ENCODE assay signal across 29 cellular contexts in the genomic region with DNA sequence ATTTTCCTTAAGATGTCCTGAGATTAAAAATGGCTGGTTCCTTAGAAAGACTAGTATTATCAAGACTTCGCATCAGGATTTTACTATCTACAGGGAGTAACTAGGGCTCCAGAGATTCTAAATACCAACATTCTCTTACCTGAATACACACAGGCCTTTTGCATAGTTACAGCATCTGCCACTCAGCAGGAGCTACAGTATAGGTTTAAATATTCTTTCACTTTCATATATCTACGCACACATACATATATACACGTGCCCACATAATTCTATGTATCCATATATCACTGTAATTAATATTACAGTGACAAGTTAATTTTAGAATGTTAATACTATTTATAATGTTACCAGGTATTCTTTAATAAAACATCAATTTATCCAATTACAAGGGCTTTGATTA.
"Had no signal": no experiment of that assay in that cellular context is flagged by ENCODE, and none has a peak within 500 bp of the region (broad histone marks: within the 10 kb centered on the region; RNA-seq: fewer than 3 reads in every experiment).

No MANE protein-coding gene starts in this region.

- H3K27me3 Mint-ChIP-seq: activated CD4-positive, alpha-beta memory T cell treated with anti-CD3 and anti-CD28 coated beads, Interleukin-2, amount 10 ng/mL, durations not matched to agents 7 days and 5 days; activated CD4-positive, alpha-beta T cell treated with anti-CD3 and anti-CD28 coated beads, Interleukin-2, amount 10 ng/mL, durations not matched to agents 7 days and 5 days; activated naive CD4-positive, alpha-beta T cell treated with anti-CD3 and anti-CD28 coated beads, Interleukin-2, amount 10 ng/mL, durations not matched to agents 7 days and 5 days; activated naive CD8-positive, alpha-beta T cell treated with anti-CD3 and anti-CD28 coated beads, Interleukin-2, amount 10 ng/mL, durations not matched to agents 7 days and 5 days; activated T-cell treated with anti-CD3 and anti-CD28 coated beads, Interleukin-2, amount 50 U/mL, for 24 hours; brain had no signal

- DNase-seq: activated CD4-positive, alpha-beta memory T cell treated with anti-CD3 and anti-CD28 coated beads, Interleukin-2, amount 10 ng/mL, durations not matched to agents 7 days and 5 days; activated CD4-positive, alpha-beta T cell treated with anti-CD3 and anti-CD28 coated beads for 1 hour; activated CD4-positive, alpha-beta T cell treated with anti-CD3 and anti-CD28 coated beads for 4 hours; activated CD4-positive, alpha-beta T cell treated with anti-CD3 and anti-CD28 coated beads, Interleukin-2, amount 10 ng/mL, durations not matched to agents 7 days and 5 days; activated CD4-positive, alpha-beta T cell treated with anti-CD3 and anti-CD28 coated beads, Interleukin-2, amount 50 U/mL, for 4 hours; activated CD8-positive, alpha-beta memory T cell treated with anti-CD3 and anti-CD28 coated beads, Interleukin-2, amount 50 U/mL, for 48 hours; activated gamma-delta T cell; activated naive CD4-positive, alpha-beta T cell; activated naive CD4-positive, alpha-beta T cell treated with anti-CD3 and anti-CD28 coated beads, Interleukin-2, amount 10 ng/mL, durations not matched to agents 7 days and 5 days; activated naive CD8-positive, alpha-beta T cell treated with anti-CD3 and anti-CD28 coated beads, Interleukin-2, amount 10 ng/mL, durations not matched to agents 7 days and 5 days; activated T-cell treated with anti-CD3 and anti-CD28 coated beads for 4 hours; activated T-cell treated with anti-CD3 and anti-CD28 coated beads, Interleukin-2, amount 50 U/mL, for 24 hours; activated T-cell treated with anti-CD3 and anti-CD28 coated beads, Interleukin-2, amount 50 U/mL, for 72 hours; central memory CD4-positive, alpha-beta T cell; cerebellar nuclear complex; colonic mucosa; effector CD8-positive, alpha-beta T cell; esophagus squamous epithelium; foreskin melanocyte; head of caudate nucleus; T-helper 2 cell had no signal

- H3K27ac ChIP-seq: ascending aorta, breast epithelium, cardiac muscle cell, colonic mucosa, epithelial cell of prostate, esophagus squamous epithelium had no signal

- H3K9me3 Mint-ChIP-seq: activated naive CD4-positive, alpha-beta T cell treated with anti-CD3 and anti-CD28 coated beads, Interleukin-2, amount 10 ng/mL, durations not matched to agents 7 days and 5 days; activated naive CD4-positive, alpha-beta T cell treated with anti-CD3 and anti-CD28 coated beads, Interleukin-2, amount 50 U/mL, for 72 hours; activated T-cell treated with anti-CD3 and anti-CD28 coated beads, Interleukin-2, amount 50 U/mL, for 24 hours; brain had no signal

- H3K27ac Mint-ChIP-seq: activated CD4-positive, alpha-beta memory T cell treated with anti-CD3 and anti-CD28 coated beads, Interleukin-2, amount 10 ng/mL, durations not matched to agents 7 days and 5 days; activated CD4-positive, alpha-beta T cell treated with anti-CD3 and anti-CD28 coated beads, Interleukin-2, amount 10 ng/mL, durations not matched to agents 7 days and 5 days; activated naive CD4-positive, alpha-beta T cell treated with anti-CD3 and anti-CD28 coated beads, Interleukin-2, amount 10 ng/mL, durations not matched to agents 7 days and 5 days; activated naive CD4-positive, alpha-beta T cell treated with anti-CD3 and anti-CD28 coated beads, Interleukin-2, amount 50 U/mL, for 72 hours; activated naive CD8-positive, alpha-beta T cell treated with anti-CD3 and anti-CD28 coated beads, Interleukin-2, amount 10 ng/mL, durations not matched to agents 7 days and 5 days; activated T-cell treated with anti-CD3 and anti-CD28 coated beads, Interleukin-2, amount 50 U/mL, for 24 hours; activated T-cell treated with anti-CD3 and anti-CD28 coated beads, Interleukin-2, amount 50 U/mL, for 72 hours; brain had no signal

- FAIRE-seq: endometrium, endothelial cell of umbilical vein had no signal

- H3K9me3 ChIP-seq: ascending aorta, breast epithelium, colonic mucosa, esophagus squamous epithelium had no signal

- H3K4me3 ChIP-seq: ascending aorta, breast epithelium, cardiac muscle cell, colonic mucosa, esophagus squamous epithelium had no signal

- H3K36me3 Mint-ChIP-seq: activated naive CD4-positive, alpha-beta T cell treated with anti-CD3 and anti-CD28 coated beads, Interleukin-2, amount 10 ng/mL, durations not matched to agents 7 days and 5 days; brain had no signal

- H3K4me1 ChIP-seq: ascending aorta, breast epithelium, colonic mucosa, esophagus squamous epithelium had no signal

- H3K4me3 Mint-ChIP-seq: activated CD4-positive, alpha-beta memory T cell treated with anti-CD3 and anti-CD28 coated beads, Interleukin-2, amount 10 ng/mL, durations not matched to agents 7 days and 5 days; activated CD4-positive, alpha-beta T cell treated with anti-CD3 and anti-CD28 coated beads, Interleukin-2, amount 10 ng/mL, durations not matched to agents 7 days and 5 days; activated naive CD4-positive, alpha-beta T cell treated with anti-CD3 and anti-CD28 coated beads, Interleukin-2, amount 10 ng/mL, durations not matched to agents 7 days and 5 days; activated naive CD8-positive, alpha-beta T cell treated with anti-CD3 and anti-CD28 coated beads, Interleukin-2, amount 10 ng/mL, durations not matched to agents 7 days and 5 days; activated T-cell treated with anti-CD3 and anti-CD28 coated beads, Interleukin-2, amount 50 U/mL, for 24 hours; brain had no signal

- H3K27me3 ChIP-seq: ascending aorta, breast epithelium, cardiac muscle cell, colonic mucosa, esophagus squamous epithelium had no signal

- ATAC-seq: activated naive CD4-positive, alpha-beta T cell treated with anti-CD3 and anti-CD28 coated beads, Interleukin-2, amount 50 U/mL, for 72 hours; activated T-cell treated with anti-CD3 and anti-CD28 coated beads, Interleukin-2, amount 50 U/mL, for 72 hours had no signal

- H3K36me3 ChIP-seq: ascending aorta, breast epithelium, cardiac muscle cell, colonic mucosa, esophagus squamous epithelium had no signal
